ENCODE assay signal across 13 cellular contexts in genomic region chr11:104033134-104033533, GRCh38. TPM values are rescaled to one million over a fixed set of nuclear protein-coding genes. Genes with fewer than 3 reads are reported as not detected.
A peak's percentile ranks its signal among the peaks of the same experiment; 100 is the strongest.
DNase-seq lines count a peak whose midpoint lies in the region; ATAC-seq, FAIRE-seq and TF ChIP-seq lines count a peak whose summit lies in the region.
"Had no signal": no experiment of that assay in that cellular context is flagged by ENCODE, and none has a peak within 500 bp of the region (broad histone marks: within the 10 kb centered on the region; RNA-seq: fewer than 3 reads in every experiment).

No MANE protein-coding gene starts in this region.

- H3K9me3 ChIP-seq in testis = no peaks in the 10 kb centered on the region

- ATAC-seq in SK-N-SH treated with all-trans-retinoic acid at 6 μM for 48 hours (peak; percentile 82), HG03039 (IDR thresholded peaks at IDR 0.05; ENCODE audit: unreplicated experiment) (no peak)
- ATAC-seq: naive thymus-derived CD4-positive, alpha-beta T cell had no signal

- peaks cover 16% of the 10 kb centered on the region for H3K4me1 ChIP-seq in testis

- H3K4me3 ChIP-seq in fibroblast of villous mesenchyme (ENCODE audit: low read depth, low read length) (no peak overlapping the region), testis (no peak overlapping the region)
- H3K4me3 ChIP-seq: cardiac muscle cell, heart right ventricle had no signal

- no peak for FAIRE-seq in H54 (lab: Jason Lieb, UNC)

- H3K27ac ChIP-seq in testis = peak overlapping the region; percentile 76 to 89
- H3K27ac ChIP-seq: cardiac muscle cell had no signal

- no peaks in the 10 kb centered on the region for H3K36me3 ChIP-seq in testis (ENCODE audit: low read depth, missing control alignments)
- H3K36me3 ChIP-seq: cardiac muscle cell, heart right ventricle had no signal

- DNase-seq in H54 (ENCODE audit: insufficient read length, low spot score) (peak; percentile 10), fibroblast of villous mesenchyme (ENCODE audit: low read depth) (peak; percentile 88), testis (peak; percentile 51), globus pallidus (ENCODE audit: low spot score) (no peak), NCI-H345 (lab: John Stamatoyannopoulos, UW) (no peak)
- DNase-seq: GF-D8; heart right ventricle; naive thymus-derived CD4-positive, alpha-beta T cell; stimulated activated CD4-positive, alpha-beta T cell treated with anti-CD3 and anti-CD28 coated beads, Interleukin-15, amount 100 ng/mL, for 24 hours; stimulated activated naive CD4-positive, alpha-beta T cell treated with Interleukin-2 at 50 U/mL for 16 hours had no signal

- intact Hi-C loops in testis (cut with DNase I; ENCODE audit: low total_unique reads) = no loop called here

- no peaks in the 10 kb centered on the region for H3K27me3 ChIP-seq in testis
- H3K27me3 ChIP-seq: cardiac muscle cell, heart right ventricle had no signal

- no peak for TF ChIP-seq CTCF in fibroblast of villous mesenchyme (IDR thresholded peaks at IDR 0.05; ENCODE audit: insufficient read depth, low read depth, low read length)
- TF ChIP-seq CTCF in testis (IDR thresholded peaks at IDR 0.05) = no peak

- TF ChIP-seq POLR2A in H54 (IDR thresholded peaks at IDR 0.05; ENCODE audit: low read depth, low read length) (no peak), testis (IDR thresholded peaks at IDR 0.05) (no peak)

TF ChIP-seq in SK-N-SH treated with all-trans-retinoic acid at 6 μM for 48 hours, 23 proteins besides CTCF, POLR2A, EP300 and RAD21:
- no peak for TF ChIP-seq ZFP30 (CRISPR knock-in tag; IDR thresholded peaks at IDR 0.05)
- no peak for TF ChIP-seq ZNF70 (CRISPR knock-in tag; IDR thresholded peaks at IDR 0.05)
- TF ChIP-seq BACH2 (CRISPR knock-in tag; IDR thresholded peaks at IDR 0.05; ENCODE audit: borderline replicate concordance) = no peak
- no peak for TF ChIP-seq ZNF565 (CRISPR knock-in tag; conservative IDR thresholded peaks at IDR 0.05; ENCODE audit: low read depth)
- TF ChIP-seq ISL1 (CRISPR knock-in tag; IDR thresholded peaks at IDR 0.05) = no peak
- TF ChIP-seq PPARA (CRISPR knock-in tag; IDR thresholded peaks at IDR 0.05; ENCODE audit: borderline replicate concordance) = no peak
- no peak for TF ChIP-seq ZFP3 (CRISPR knock-in tag; IDR thresholded peaks at IDR 0.05)
- no peak for TF ChIP-seq SNAI2 (CRISPR knock-in tag; IDR thresholded peaks at IDR 0.05)
- TF ChIP-seq OSR1 (CRISPR knock-in tag; IDR thresholded peaks at IDR 0.05) = no peak
- no peak for TF ChIP-seq RARB (CRISPR knock-in tag; IDR thresholded peaks at IDR 0.05)

RNA-seq across cellular contexts. Expression of gene DDI1, which starts 3.3 kb away (rescaled TPM):
- under 0.01 TPM in 1 of 2 replicates, not detected in the other for total RNA-seq in fibroblast of villous mesenchyme
- 10 to 100 TPM; 17.8 to 41.1 TPM for total RNA-seq in testis
- polyA plus RNA-seq in testis (ENCODE audit: insufficient read depth, low read depth, low replicate concordance) = 49.4 TPM
- total RNA-seq: cardiac muscle cell; heart right ventricle; naive thymus-derived CD4-positive, alpha-beta T cell had no signal
- polyA plus RNA-seq: heart right ventricle; naive thymus-derived CD4-positive, alpha-beta T cell had no signal

Comparison
In these comparisons a context has a peak if more than half of its experiments do, and no peak if none do; other contexts are left out.
1. DNase-seq: peak in H54 (single experiment), fibroblast of villous mesenchyme (single experiment) and testis (single experiment); none in globus pallidus (single experiment) and NCI-H345 (single experiment).
2. RNA of gene DDI1, which starts 3.3 kb away (total RNA-seq): 17.8 to 41.1 TPM in testis; under 0.01 TPM in fibroblast of villous mesenchyme; every median in the first group is over 10 times any median in the second.